8 cellular contexts compared by ENCODE assay signal in the genomic region with DNA sequence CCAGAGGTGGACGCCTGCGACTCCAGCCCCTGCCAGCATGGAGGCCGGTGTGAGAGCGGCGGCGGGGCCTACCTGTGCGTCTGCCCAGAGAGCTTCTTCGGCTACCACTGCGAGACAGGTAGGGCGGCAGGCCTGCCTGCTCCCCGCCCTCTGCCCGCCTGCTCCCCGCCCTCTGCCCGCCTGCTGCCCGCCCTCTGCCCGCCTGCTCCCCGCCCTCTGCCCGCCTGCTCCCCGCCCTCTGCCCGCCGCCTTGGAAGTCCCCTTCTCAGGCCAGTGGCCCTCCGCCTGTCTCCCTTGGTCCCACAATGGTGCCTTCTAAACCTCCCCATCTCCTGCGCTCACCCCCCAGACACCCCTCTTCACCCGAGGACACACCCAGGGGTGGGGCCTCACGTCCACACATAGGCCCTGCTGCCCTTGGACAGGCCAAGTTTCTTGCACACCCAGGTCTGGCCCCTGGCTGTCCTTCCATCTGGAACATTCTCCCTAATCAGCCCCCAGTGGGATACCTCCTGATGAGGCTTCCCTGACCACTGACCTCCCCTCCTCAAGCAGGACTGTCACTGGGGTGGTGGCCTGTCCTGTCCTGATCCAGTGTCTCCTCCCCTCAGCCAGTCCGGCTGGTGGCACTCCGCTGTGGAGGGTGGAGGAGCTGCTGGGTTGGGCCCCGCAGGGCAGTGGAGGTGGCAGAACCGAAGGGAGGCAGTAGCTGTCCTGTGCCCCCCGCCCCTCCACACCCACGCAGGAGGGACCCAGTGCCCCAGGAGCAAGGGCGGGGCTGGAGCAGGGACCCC. TPM values are rescaled to one million over a fixed set of nuclear protein-coding genes. Genes with fewer than 3 reads are reported as not detected.
DNase-seq lines count a peak whose midpoint lies in the region; ATAC-seq lines count a peak whose summit lies in the region.

No MANE protein-coding gene starts in this region.

- no peaks in the 10 kb centered on the region for H3K4me1 Mint-ChIP-seq in activated T-helper 1 cell treated with anti-CD3 and anti-CD28 coated beads, Interleukin-12 subunit alpha, Interleukin-12 subunit beta, Interleukin-2, Interleukin-4 antibody, amounts not matched to agents 30 ng/mL and 10 ng/mL and 1 ng/mL, durations not matched to agents 14 hours and 24 hours and 36 hours (ENCODE audit: low read depth)

- in situ Hi-C loops in ACHN (cut with HindIII; ENCODE audit: low pct_ligation_motif_present, low pct_unique_long_range_greater_than_20kb, low sequenced_read_pairs) = no loop called here

- no peak for ATAC-seq in GM19455 (IDR thresholded peaks at IDR 0.05; ENCODE audit: unreplicated experiment)

- H3K27me3 Mint-ChIP-seq in activated T-helper 1 cell treated with anti-CD3 and anti-CD28 coated beads, Interleukin-12 subunit alpha, Interleukin-12 subunit beta, Interleukin-2, Interleukin-4 antibody, amounts not matched to agents 30 ng/mL and 10 ng/mL and 1 ng/mL, durations not matched to agents 14 hours and 24 hours and 36 hours (ENCODE audit: insufficient read depth) = peaks cover 7% of the 10 kb centered on the region

- H3K27ac Mint-ChIP-seq in activated T-helper 1 cell treated with anti-CD3 and anti-CD28 coated beads, Interleukin-12 subunit alpha, Interleukin-12 subunit beta, Interleukin-2, Interleukin-4 antibody, amounts not matched to agents 30 ng/mL and 10 ng/mL and 1 ng/mL, durations not matched to agents 14 hours and 24 hours and 36 hours = no peak overlapping the region

- H3K9me3 Mint-ChIP-seq in activated T-helper 1 cell treated with anti-CD3 and anti-CD28 coated beads, Interleukin-12 subunit alpha, Interleukin-12 subunit beta, Interleukin-2, Interleukin-4 antibody, amounts not matched to agents 30 ng/mL and 10 ng/mL and 1 ng/mL, durations not matched to agents 14 hours and 24 hours and 36 hours = no peaks in the 10 kb centered on the region

- DNase-seq in ACHN = peak; percentile 10
- peak; percentile 35 for DNase-seq in NCI-H2196 treated with DMSO at 0.1 percent for 48 hours (lab: John Stamatoyannopoulos, UW; ENCODE audit: unreplicated experiment)
- peak; percentile 22 for DNase-seq in activated T-helper 1 cell treated with anti-CD3 and anti-CD28 coated beads, Interleukin-12 subunit alpha, Interleukin-12 subunit beta, Interleukin-2, Interleukin-4 antibody, amounts not matched to agents 30 ng/mL and 10 ng/mL and 1 ng/mL, durations not matched to agents 14 hours and 24 hours and 36 hours (ENCODE audit: low spot score)
- peak; percentile 56 for DNase-seq in islet precursor cell
- DNase-seq in stimulated activated CD8-positive, alpha-beta memory T cell treated with anti-CD3 and anti-CD28 coated beads, Interleukin-4, amount 100 ng/mL, for 48 hours = peak; percentile 66
- no peak for DNase-seq in SIG-M5 (lab: John Stamatoyannopoulos, UW)
- no peak for DNase-seq in NK-92 treated with Interleukin-12 subunit alpha and Interleukin-12 subunit beta, amount 100 ng/mL, for 24 hours (lab: John Stamatoyannopoulos, UW)

- H3K36me3 Mint-ChIP-seq in activated T-helper 1 cell treated with anti-CD3 and anti-CD28 coated beads, Interleukin-12 subunit alpha, Interleukin-12 subunit beta, Interleukin-2, Interleukin-4 antibody, amounts not matched to agents 30 ng/mL and 10 ng/mL and 1 ng/mL, durations not matched to agents 14 hours and 24 hours and 36 hours (ENCODE audit: low read depth) = no peaks in the 10 kb centered on the region

- intact Hi-C loops in activated T-helper 1 cell treated with anti-CD3 and anti-CD28 coated beads, Interleukin-12 subunit alpha, Interleukin-12 subunit beta, Interleukin-2, Interleukin-4 antibody, amounts not matched to agents 30 ng/mL and 10 ng/mL and 1 ng/mL, durations not matched to agents 14 hours and 24 hours and 36 hours (cut with micrococcal nuclease) = loop anchor here (10.0 kb wide), 1 partner anchor 821 kb away; no protein-coding TSS in a partner anchor

- H3K4me3 Mint-ChIP-seq in activated T-helper 1 cell treated with anti-CD3 and anti-CD28 coated beads, Interleukin-12 subunit alpha, Interleukin-12 subunit beta, Interleukin-2, Interleukin-4 antibody, amounts not matched to agents 30 ng/mL and 10 ng/mL and 1 ng/mL, durations not matched to agents 14 hours and 24 hours and 36 hours = no peak overlapping the region

RNA-seq across cellular contexts. Expression of a gene that starts 37.9 kb away (rescaled TPM):
- 40.5 and 43.3 TPM in 2 replicates for total RNA-seq in activated T-helper 1 cell treated with anti-CD3 and anti-CD28 coated beads, Interleukin-12 subunit alpha, Interleukin-12 subunit beta, Interleukin-2, Interleukin-4 antibody, amounts not matched to agents 30 ng/mL and 10 ng/mL and 1 ng/mL, durations not matched to agents 14 hours and 24 hours and 36 hours

Comparison
In these comparisons a context has a peak if more than half of its experiments do, and no peak if none do; other contexts are left out.
1. DNase-seq: peak in ACHN (single experiment), NCI-H2196 treated with DMSO at 0.1 percent for 48 hours (single experiment), activated T-helper 1 cell treated with anti-CD3 and anti-CD28 coated beads, Interleukin-12 subunit alpha, Interleukin-12 subunit beta, Interleukin-2, Interleukin-4 antibody, amounts not matched to agents 30 ng/mL and 10 ng/mL and 1 ng/mL, durations not matched to agents 14 hours and 24 hours and 36 hours (single experiment), islet precursor cell (single experiment) and stimulated activated CD8-positive, alpha-beta memory T cell treated with anti-CD3 and anti-CD28 coated beads, Interleukin-4, amount 100 ng/mL, for 48 hours (single experiment); none in SIG-M5 (single experiment) and NK-92 treated with Interleukin-12 subunit alpha and Interleukin-12 subunit beta, amount 100 ng/mL, for 24 hours (single experiment).